23 cellular contexts compared by ENCODE assay signal in genomic region chr20:2698186-2698817, GRCh38. TPM values are rescaled to one million over a fixed set of nuclear protein-coding genes. Genes with fewer than 3 reads are reported as not detected.
DNase-seq lines count a peak whose midpoint lies in the region; ATAC-seq and TF ChIP-seq lines count a peak whose summit lies in the region.
"Had no signal": no experiment of that assay in that cellular context is flagged by ENCODE, and none has a peak within 500 bp of the region (broad histone marks: within the 10 kb centered on the region; RNA-seq: fewer than 3 reads in every experiment).

No MANE protein-coding gene starts in this region.

- H4K20me1 ChIP-seq in osteoblast (ENCODE audit: insufficient read depth, low read length) = no peaks in the 10 kb centered on the region

- no peak overlapping the region for H2AFZ ChIP-seq in osteoblast (ENCODE audit: low read length)

- no peak overlapping the region for H3K4me3 ChIP-seq in osteoblast (ENCODE audit: insufficient read depth, low read length)
- H3K4me3 ChIP-seq: A549, heart left ventricle, ovary, smooth muscle cell had no signal

- H3K4me1 ChIP-seq in osteoblast (ENCODE audit: insufficient read depth, low read length) = no peaks in the 10 kb centered on the region

- peak overlapping the region; percentile 46 for H3K27ac Mint-ChIP-seq in activated naive CD4-positive, alpha-beta T cell treated with anti-CD3 and anti-CD28 coated beads, Interleukin-2, amount 50 U/mL, for 24 hours
- H3K27ac Mint-ChIP-seq: CD8-positive, alpha-beta T cell; natural killer cell treated with Interleukin-12 subunit alpha and Interleukin-12 subunit beta and Interleukin-15 and Interleukin-18, amount 100 ng/mL, for 72 hours had no signal

- H3K27me3 ChIP-seq in osteoblast (ENCODE audit: insufficient read depth, low read length) = peaks cover 62% of the 10 kb centered on the region
- H3K27me3 ChIP-seq: ovary had no signal

- no peak overlapping the region for H3K27ac ChIP-seq in osteoblast (ENCODE audit: low read depth, low read length)
- H3K27ac ChIP-seq: A549, heart left ventricle, ovary had no signal

- H3K9me3 ChIP-seq in osteoblast (ENCODE audit: low read depth, low read length) = no peaks in the 10 kb centered on the region
- H3K9me3 ChIP-seq: A549, heart left ventricle, ovary had no signal

- TF ChIP-seq CTCF in osteoblast (IDR thresholded peaks at IDR 0.05; ENCODE audit: extremely low read depth, low read depth, low read length) = no peak

- H3K79me2 ChIP-seq in osteoblast (ENCODE audit: insufficient read depth, low read length) = no peaks in the 10 kb centered on the region

- H3K4me3 Mint-ChIP-seq in activated naive CD4-positive, alpha-beta T cell treated with anti-CD3 and anti-CD28 coated beads, Interleukin-2, amount 50 U/mL, for 24 hours = no peak overlapping the region
- H3K4me3 Mint-ChIP-seq: CD8-positive, alpha-beta T cell; central memory CD8-positive, alpha-beta T cell; natural killer cell treated with Interleukin-12 subunit alpha and Interleukin-12 subunit beta and Interleukin-15 and Interleukin-18, amount 100 ng/mL, for 72 hours had no signal

- peaks cover 9% of the 10 kb centered on the region for H3K27me3 Mint-ChIP-seq in activated naive CD4-positive, alpha-beta T cell treated with anti-CD3 and anti-CD28 coated beads, Interleukin-2, amount 50 U/mL, for 24 hours

- no peaks in the 10 kb centered on the region for H3K36me3 ChIP-seq in osteoblast (ENCODE audit: insufficient read depth, low read length)
- H3K36me3 ChIP-seq: heart left ventricle, ovary had no signal

- DNase-seq in activated naive CD4-positive, alpha-beta T cell treated with Interleukin-2 at 50 U/mL for 16 hours = no peak
- DNase-seq in ecto neural progenitor cell (ENCODE audit: low spot score) (peak; percentile 31), osteoblast (ENCODE audit: insufficient read length, low spot score, missing footprints) (peak; percentile 55), ureter (ENCODE audit: low spot score) (peak; percentile 37), HT-29 (ENCODE audit: low spot score) (no peak), AG08396 (ENCODE audit: low spot score) (no peak)
- DNase-seq: AML-193; foreskin melanocyte; Karpas-422; NCI-H1417 treated with DMSO at 0.1 percent for 48 hours; NCI-H226; ovary; stimulated activated CD4-positive, alpha-beta T cell treated with anti-CD3 and anti-CD28 coated beads, Interleukin-1b, Interleukin-23, amount 100 ng/mL, for 48 hours; stimulated activated naive CD8-positive, alpha-beta T cell treated with anti-CD3 and anti-CD28 coated beads, Interleukin-15, Interleukin-2, amounts not matched to agents 100 U/mL and 50 U/mL, for 24 hours; SW 1271 had no signal

- no peak for ATAC-seq in GM19351 (IDR thresholded peaks at IDR 0.05; ENCODE audit: unreplicated experiment)
- ATAC-seq: CD8-positive, alpha-beta T cell; heart left ventricle; natural killer cell treated with Interleukin-12 subunit alpha and Interleukin-12 subunit beta and Interleukin-15 and Interleukin-18, amount 100 ng/mL, for 72 hours; stimulated activated naive CD8-positive, alpha-beta T cell treated with anti-CD3 and anti-CD28 coated beads, Interleukin-15, Interleukin-2, amounts not matched to agents 100 U/mL and 50 U/mL, for 24 hours had no signal

- peaks cover 1% of the 10 kb centered on the region for H3K36me3 Mint-ChIP-seq in activated naive CD4-positive, alpha-beta T cell treated with anti-CD3 and anti-CD28 coated beads, Interleukin-2, amount 50 U/mL, for 24 hours
- H3K36me3 Mint-ChIP-seq: CD8-positive, alpha-beta T cell; natural killer cell treated with Interleukin-12 subunit alpha and Interleukin-12 subunit beta and Interleukin-15 and Interleukin-18, amount 100 ng/mL, for 72 hours had no signal

- H3K4me1 Mint-ChIP-seq in activated naive CD4-positive, alpha-beta T cell treated with anti-CD3 and anti-CD28 coated beads, Interleukin-2, amount 50 U/mL, for 24 hours = no peaks in the 10 kb centered on the region
- H3K4me1 Mint-ChIP-seq: central memory CD8-positive, alpha-beta T cell had no signal

- H3K4me2 ChIP-seq in osteoblast (ENCODE audit: insufficient read depth, low read length) = no peak overlapping the region
- H3K4me2 ChIP-seq: A549, smooth muscle cell had no signal

- no peaks in the 10 kb centered on the region for H3K9me3 Mint-ChIP-seq in activated naive CD4-positive, alpha-beta T cell treated with anti-CD3 and anti-CD28 coated beads, Interleukin-2, amount 50 U/mL, for 24 hours
- H3K9me3 Mint-ChIP-seq: CD8-positive, alpha-beta T cell; central memory CD8-positive, alpha-beta T cell; natural killer cell treated with Interleukin-12 subunit alpha and Interleukin-12 subunit beta and Interleukin-15 and Interleukin-18, amount 100 ng/mL, for 72 hours had no signal

RNA-seq across cellular contexts. Expression of gene EBF4, which starts 5.7 kb away (rescaled TPM):
- total RNA-seq in osteoblast (under 0.01 and 0.29 TPM in 2 replicates), ureter (30.3 TPM)
- 0.03 and 0.23 TPM in 2 replicates for total RNA-seq in HT-29 (2014; rRNA removed; shearing (Covaris generic))

RNA-seq across cellular contexts. Expression of gene IDH3B, which starts 34.3 kb away (rescaled TPM):
- total RNA-seq in osteoblast (67.5 and 71.7 TPM in 2 replicates), ureter (79.8 TPM)
- 139 and 146 TPM in 2 replicates for total RNA-seq in HT-29 (2014; rRNA removed; shearing (Covaris generic))

RNA-seq across cellular contexts. Expression of gene NOP56, which starts 45.9 kb away (rescaled TPM):
- total RNA-seq in osteoblast (86.0 and 91.2 TPM in 2 replicates), ureter (179 TPM)
- total RNA-seq in HT-29 (2014; rRNA removed; shearing (Covaris generic)) = 365 and 383 TPM in 2 replicates

Comparison
In these comparisons a context has a peak if more than half of its experiments do, and no peak if none do; other contexts are left out.
1. DNase-seq: peak in ecto neural progenitor cell (single experiment), osteoblast (single experiment) and ureter (single experiment); none in activated naive CD4-positive, alpha-beta T cell treated with Interleukin-2 at 50 U/mL for 16 hours (single experiment), HT-29 (single experiment) and AG08396 (single experiment).
2. RNA of gene EBF4, which starts 5.7 kb away (total RNA-seq): 30.3 TPM in ureter (single experiment); 0.03 to 0.23 TPM in HT-29 and under 0.01 to 0.29 TPM in osteoblast; every median in the first group is over 10 times any median in the second.